In the genomic region with DNA sequence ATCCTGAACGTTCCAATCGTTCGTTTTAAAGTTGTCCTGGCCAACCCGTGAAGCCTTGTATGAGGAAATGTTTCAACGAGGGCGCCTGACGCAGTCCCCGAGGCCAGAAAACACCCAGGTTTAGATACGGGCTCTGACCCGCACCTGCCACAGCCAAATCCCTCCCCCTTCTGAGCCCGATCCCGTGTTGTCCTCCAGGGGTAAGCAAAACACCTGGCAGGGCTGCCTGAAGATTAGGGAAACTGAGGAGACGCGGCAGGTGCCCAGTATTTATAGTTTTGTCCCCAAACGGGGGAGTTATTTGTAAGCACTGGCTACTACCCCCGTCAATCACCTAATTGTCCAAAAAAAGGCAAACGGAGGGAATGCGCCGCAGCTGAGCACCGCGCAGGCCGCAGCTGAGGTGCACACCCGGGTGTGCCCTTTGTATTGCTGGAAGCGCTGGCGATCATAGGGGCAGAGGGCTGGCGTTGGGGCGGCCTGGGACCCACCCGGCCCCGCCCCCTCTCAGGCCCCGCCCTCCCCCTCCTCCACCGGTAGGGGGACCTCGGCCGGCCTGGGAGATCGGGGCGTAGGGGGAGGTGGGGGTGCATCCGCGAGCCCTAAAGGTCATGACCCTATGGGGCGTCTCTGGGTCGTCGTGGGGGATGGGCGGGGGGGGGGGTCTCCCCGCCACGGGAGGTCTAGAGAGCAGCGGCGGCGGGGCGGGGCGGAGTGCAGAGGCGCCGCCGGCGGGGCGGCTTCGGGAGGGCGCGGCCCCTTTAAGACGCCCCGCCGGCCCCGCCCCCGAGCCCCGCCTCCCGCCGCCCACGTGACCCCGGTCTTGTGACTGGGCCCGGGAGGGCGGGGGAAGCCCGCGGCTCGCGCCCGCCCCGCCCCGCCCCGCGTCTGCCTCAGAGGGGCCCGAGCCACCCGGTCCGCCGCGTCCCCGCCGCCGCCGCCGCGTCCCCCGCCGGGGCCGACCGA, we compare ENCODE assay signal across 8 cellular contexts. TPM values are rescaled to one million over a fixed set of nuclear protein-coding genes. Genes with fewer than 3 reads are reported as not detected.
DNase-seq lines count a peak whose midpoint lies in the region; ATAC-seq and TF ChIP-seq lines count a peak whose summit lies in the region.

A gene with protein sequence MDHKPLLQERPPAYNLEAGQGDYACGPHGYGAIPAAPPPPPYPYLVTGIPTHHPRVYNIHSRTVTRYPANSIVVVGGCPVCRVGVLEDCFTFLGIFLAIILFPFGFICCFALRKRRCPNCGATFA (plus strand): TSS at position 896 of the 966 bp plus-strand sequence. CDS start 110 bp downstream, outside the sequence.

- no peaks in the 10 kb centered on the region for H3K36me3 ChIP-seq in adrenal gland (replicated peaks in 1 of 2)
- no peaks in the 10 kb centered on the region for H3K36me3 ChIP-seq in prostate gland

- H3K4me1 ChIP-seq in adrenal gland (replicated peaks in 1 of 2) (peaks cover 38 to 41% of the 10 kb centered on the region in 2 donors), prostate gland (replicated peaks) (peaks cover 23% of the 10 kb centered on the region)

- intact Hi-C loops in adrenal gland (cut with DNase I) = no loop called here
- intact Hi-C loops in left cardiac atrium (cut with DNase I) = no loop called here
- intact Hi-C loops in prostate gland (cut with DNase I) = no loop called here

- H3K27me3 ChIP-seq in adrenal gland (no peaks in the 10 kb centered on the region), prostate gland (replicated peaks; ENCODE audit: insufficient read depth) (no peaks in the 10 kb centered on the region)

- peak within 1 kb of the TSS; percentile 82 for H3K4me3 ChIP-seq in GM12864 (ENCODE audit: low read depth, low read length)
- peak within 1 kb of the TSS; percentile 1 to 91 (median 69) for H3K4me3 ChIP-seq in adrenal gland
- peak within 1 kb of the TSS; percentile 92 to 99 for H3K4me3 ChIP-seq in prostate gland

- H3K9me3 ChIP-seq in adrenal gland (replicated peaks in 1 of 3) = no peaks in the 10 kb centered on the region
- no peaks in the 10 kb centered on the region for H3K9me3 ChIP-seq in prostate gland

- peak; percentile 92 to 96 for TF ChIP-seq POLR2A in adrenal gland (IDR thresholded peaks at IDR 0.05)
- peak; percentile 89 for TF ChIP-seq POLR2A in prostate gland (IDR thresholded peaks at IDR 0.05)

- ATAC-seq in HG02610 (IDR thresholded peaks at IDR 0.05; ENCODE audit: unreplicated experiment) (peak; percentile 77), left cardiac atrium (peak; percentile 80 to 89)

- DNase-seq in GM12864 (ENCODE audit: low read depth) (peak; percentile 49), NCI-H1417 (lab: John Stamatoyannopoulos, UW) (peak; percentile 95 to 96 (median 95)), T-helper 1 cell (peak; percentile 88 to 93 (median 90)), adrenal gland (peak; percentile 89 to 97 (median 94)), left cardiac atrium (peak; percentile 91), prostate gland (ENCODE audit: low spot score) (peak; percentile 92), ureter (ENCODE audit: low spot score) (peak; percentile 93)

- H3K27ac ChIP-seq in adrenal gland = peak within 1 kb of the TSS; percentile 80 to 98 (median 91)
- H3K27ac ChIP-seq in prostate gland = peak within 1 kb of the TSS; percentile 93 to 99

- no peak for TF ChIP-seq CTCF in GM12864 (IDR thresholded peaks at IDR 0.05; ENCODE audit: low read depth, low read length, missing control alignments)
- TF ChIP-seq CTCF in adrenal gland (IDR thresholded peaks at IDR 0.05) = peak in 2 of 6 experiments; percentile 21 to 40
- TF ChIP-seq CTCF in prostate gland (IDR thresholded peaks at IDR 0.05) = peak in 1 of 4 experiments; percentile 11

- WGBS in adrenal gland, 4 donors = 1 to 2% (median 1%) methylated on average over 16 to 84 of the region's 92 CpGs
- whole genome bisulfite sequencing in prostate gland = 1% methylated on average over 44 of the region's 92 CpGs

RNA-seq across cellular contexts. Expression of the gene that starts here (rescaled TPM):
- total RNA-seq in adrenal gland (100 to 1,000 TPM in 7 of 8 donors, 10 to 100 TPM in 1; 50.2 to 379 (median 209) TPM), left cardiac atrium (100 to 1,000 TPM; 190 to 207 TPM), prostate gland (10 to 100 TPM; 68.5 to 85.4 TPM), ureter (141 TPM)
- 100 to 1,000 TPM; 165 to 204 (median 200) TPM for polyA plus RNA-seq in adrenal gland

Comparison
In these comparisons a context has a peak if more than half of its experiments do, and no peak if none do; other contexts are left out.
1. Peak in every context shown above with its lines: DNase-seq, ATAC-seq, H3K4me3 ChIP-seq and H3K27ac ChIP-seq.